ENCODE assay signal across 8 cellular contexts in the genomic region with DNA sequence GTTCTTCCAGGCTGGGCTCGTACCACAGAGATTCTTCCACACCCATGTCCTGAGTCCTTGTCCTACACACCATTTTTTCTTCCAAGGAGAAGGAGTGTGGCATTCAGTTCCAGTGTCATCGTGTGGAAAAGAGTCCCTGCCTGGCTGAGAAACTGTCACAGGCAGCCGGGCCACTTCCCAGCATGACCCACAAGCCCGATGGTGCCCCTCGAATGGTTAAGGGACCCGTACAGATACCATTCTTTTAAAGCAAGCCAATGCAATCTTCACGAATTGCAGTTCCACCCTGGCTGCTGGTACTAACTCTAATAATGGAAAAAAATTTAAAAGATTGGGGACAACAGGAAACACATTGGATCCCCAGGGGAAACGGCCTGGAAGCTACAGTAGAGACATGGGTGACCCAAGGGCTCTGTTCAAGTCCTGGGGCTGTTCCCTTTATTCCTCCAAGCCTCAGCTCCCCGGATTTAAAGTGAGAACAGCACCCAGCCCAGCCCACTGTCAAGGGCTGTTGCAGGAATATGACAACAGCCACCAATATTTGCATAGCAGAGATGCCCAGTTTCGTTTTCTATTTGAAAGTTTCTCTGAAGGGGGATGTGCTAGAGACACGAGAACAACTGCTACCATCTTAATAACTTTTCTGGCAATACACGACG.
DNase-seq lines count a peak whose midpoint lies in the region; ATAC-seq, FAIRE-seq and TF ChIP-seq lines count a peak whose summit lies in the region.

No MANE protein-coding gene starts in this region.

- H3K36me3 Mint-ChIP-seq in memory B cell: peaks cover 6% of the 10 kb centered on the region

- H3K36me3 ChIP-seq in OCI-LY3 (replicated peaks; ENCODE audit: low read depth, low read length): peaks cover 10% of the 10 kb centered on the region
- H3K36me3 ChIP-seq in bronchial epithelial cell (ENCODE audit: control insufficient read depth, insufficient read depth, low read length): peaks cover 4% of the 10 kb centered on the region
- H3K36me3 ChIP-seq in urinary bladder (ENCODE audit: insufficient read depth): no peaks in the 10 kb centered on the region

- DNase-seq in activated naive CD4-positive, alpha-beta T cell treated with Interleukin-2 at 50 U/mL for 16 hours: peak; percentile 42
- no peak for DNase-seq in activated naive CD4-positive, alpha-beta T cell (lab: John Stamatoyannopoulos, UW)
- DNase-seq in bronchial epithelial cell (ENCODE audit: low read depth) (no peak), memory B cell (ENCODE audit: low spot score in 2 of 2) (peak; percentile 33 to 48)

- no peaks in the 10 kb centered on the region for H4K20me1 ChIP-seq in OCI-LY3 (ENCODE audit: insufficient read depth, low read length)

- no peak overlapping the region for H2AFZ ChIP-seq in OCI-LY3 (ENCODE audit: low read depth, low read length)

- peak overlapping the region; percentile 79 for H3K27ac ChIP-seq in OCI-LY3 (ENCODE audit: low read length)
- H3K27ac ChIP-seq in urinary bladder (ENCODE audit: low read depth): peak overlapping the region; percentile 60

- TF ChIP-seq CTCF in OCI-LY3 (IDR thresholded peaks at IDR 0.05; ENCODE audit: low read depth, low read length) (no peak), bronchial epithelial cell (IDR thresholded peaks at IDR 0.05; ENCODE audit: insufficient read depth, low read length, severe bottlenecking) (no peak)

- H3K4me3 Mint-ChIP-seq in memory B cell: peak overlapping the region; percentile 60

- no peaks in the 10 kb centered on the region for H3K27me3 Mint-ChIP-seq in memory B cell

- H3K9me3 Mint-ChIP-seq in memory B cell: no peaks in the 10 kb centered on the region

- H3K9ac ChIP-seq in OCI-LY3 (ENCODE audit: low read length): peak overlapping the region; percentile 66

- no peaks in the 10 kb centered on the region for H3K27me3 ChIP-seq in OCI-LY3 (ENCODE audit: low read depth, low read length)
- H3K27me3 ChIP-seq in bronchial epithelial cell (ENCODE audit: control insufficient read depth, insufficient read depth, low read length): no peaks in the 10 kb centered on the region

- peak overlapping the region; percentile 71 for H3K4me3 ChIP-seq in OCI-LY3 (ENCODE audit: low read length)
- no peak overlapping the region for H3K4me3 ChIP-seq in bronchial epithelial cell (ENCODE audit: low read depth, low read length)
- H3K4me3 ChIP-seq in urinary bladder (ENCODE audit: low read depth, low read length): no peak overlapping the region

- peak overlapping the region; percentile 85 for H3K27ac Mint-ChIP-seq in memory B cell

- H3K4me1 ChIP-seq in OCI-LY3 (ENCODE audit: low read length) (peaks cover 40% of the 10 kb centered on the region), urinary bladder (ENCODE audit: insufficient read depth) (no peaks in the 10 kb centered on the region)

- H3K4me1 Mint-ChIP-seq in memory B cell: peaks cover 28% of the 10 kb centered on the region

- H3K79me2 ChIP-seq in OCI-LY3 (ENCODE audit: low read length): peaks cover 62% of the 10 kb centered on the region

- ATAC-seq in HG03045 (IDR thresholded peaks at IDR 0.05; ENCODE audit: unreplicated experiment) (peak; percentile 41), memory B cell (ENCODE audit: low read depth) (peak; percentile 85), HG03571 (IDR thresholded peaks at IDR 0.05; ENCODE audit: unreplicated experiment) (no peak)

- peak overlapping the region; percentile 97 for H3K4me2 ChIP-seq in OCI-LY3 (ENCODE audit: low read length)

- peak; percentile 93 for FAIRE-seq in bronchial epithelial cell (lab: Jason Lieb, UNC)

- 35% methylated on average over 13 of the region's 13 CpGs for WGBS in urinary bladder

- no peaks in the 10 kb centered on the region for H3K9me3 ChIP-seq in OCI-LY3 (ENCODE audit: insufficient read depth, low read length)

Comparison
In these comparisons a context has a peak if more than half of its experiments do, and no peak if none do; other contexts are left out.
1. DNase-seq: peak in activated naive CD4-positive, alpha-beta T cell treated with Interleukin-2 at 50 U/mL for 16 hours (single experiment) and memory B cell (2 of 2); none in activated naive CD4-positive, alpha-beta T cell (0 of 4) and bronchial epithelial cell (single experiment).